Comparison of ENCODE assay signal across 8 cellular contexts in the genomic region with DNA sequence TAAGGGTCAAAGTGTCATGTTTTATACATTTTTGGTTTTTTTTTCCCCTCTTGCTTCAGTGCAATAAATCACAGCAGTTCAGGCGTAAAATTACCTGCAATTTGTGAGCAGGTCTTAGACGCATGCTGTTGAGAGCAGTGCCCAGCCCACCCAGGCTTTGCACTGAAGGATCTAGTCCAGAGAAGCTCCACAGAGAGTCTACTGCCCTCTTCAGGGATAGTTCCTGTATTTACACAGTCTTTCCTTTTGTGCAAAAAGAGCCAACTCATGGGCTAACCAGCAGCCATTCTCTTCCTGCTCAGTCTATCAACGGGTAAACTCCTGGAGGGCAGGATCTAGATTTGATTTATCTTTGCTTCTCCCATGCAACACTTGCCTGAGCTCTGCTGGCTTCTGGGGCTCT.
DNase-seq lines count a peak whose midpoint lies in the region; ATAC-seq and TF ChIP-seq lines count a peak whose summit lies in the region.

No MANE protein-coding gene starts in this region.

- peaks cover 35% of the 10 kb centered on the region for H3K4me1 Mint-ChIP-seq in CD14-positive monocyte
- no peaks in the 10 kb centered on the region for H3K4me1 Mint-ChIP-seq in CD4-positive, alpha-beta memory T cell

- CTCF ChIA-PET in HCT116 (lab: Charles Lee): interaction anchor here (1.0 to 1.7 kb wide), 2 partner anchors 190 to 413 kb away, joined by 3 to 5 read pairs; no protein-coding TSS in a partner anchor
- CTCF ChIA-PET in CD4-positive, alpha-beta memory T cell (lab: Charles Lee; ENCODE audit: partially characterized antibody): no interaction called here

- RAD21 ChIA-PET in HCT116 (lab: Charles Lee; ENCODE audit: low non-redundant PET in 1 of 2, low total read pairs in 2 of 2, uncharacterized antibody in 2 of 2, unreplicated experiment in 2 of 2): interaction anchor here in 1 of 2 experiments (1.2 kb wide), 1 partner anchor 190 kb away, joined by 3 read pairs; no protein-coding TSS in a partner anchor

- H4K20me1 ChIP-seq in HCT116 (ENCODE audit: insufficient read depth) (no peaks in the 10 kb centered on the region), SU-DHL-6 (ENCODE audit: low read depth, low read length) (no peaks in the 10 kb centered on the region)

- no peaks in the 10 kb centered on the region for H3K9me2 ChIP-seq in HCT116 (ENCODE audit: insufficient read depth)
- H3K9me2 ChIP-seq in SU-DHL-6 (replicated peaks; ENCODE audit: insufficient read depth, low read length): no peaks in the 10 kb centered on the region

- H3K9ac ChIP-seq in HCT116 (ENCODE audit: low read length): no peak overlapping the region
- H3K9ac ChIP-seq in SU-DHL-6 (ENCODE audit: low read length): no peak overlapping the region

- TF ChIP-seq RAD21 in HCT116 (IDR thresholded peaks at IDR 0.05; ENCODE audit: low read depth): peak; percentile 70

- H3F3A ChIP-seq in SU-DHL-6 (ENCODE audit: insufficient read depth): no peaks in the 10 kb centered on the region

- H3K27ac ChIP-seq in HCT116 (ENCODE audit: low read depth, low read length): no peak overlapping the region
- no peak overlapping the region for H3K27ac ChIP-seq in SU-DHL-6 (ENCODE audit: low read depth, low read length)
- no peak overlapping the region for H3K27ac ChIP-seq in CD4-positive, alpha-beta memory T cell (ENCODE audit: low read depth, low read length)

- H3K4me3 ChIP-seq in HCT116 (replicated peaks in 1 of 2; ENCODE audit: low read depth in 1 of 2, low read length in 2 of 2) (no peak overlapping the region), SU-DHL-6 (ENCODE audit: insufficient read depth, low read length, poor library complexity, severe bottlenecking) (no peak overlapping the region)
- no peak overlapping the region for H3K4me3 ChIP-seq in CD4-positive, alpha-beta memory T cell (ENCODE audit: low read length in 2 of 2)

- H3K4me2 ChIP-seq in HCT116 (ENCODE audit: low read length): no peak overlapping the region
- no peak overlapping the region for H3K4me2 ChIP-seq in SU-DHL-6 (ENCODE audit: low read depth, low read length, poor library complexity, severe bottlenecking)

- BruUV-seq in HCT116 (replicated peaks; lab: Mats Ljungman, UMichigan): no TSS peak

- H3K27ac Mint-ChIP-seq in CD14-positive monocyte: peak overlapping the region; percentile 64 to 95 (median 90)
- peak overlapping the region in 1 of 7 donors; percentile 49 for H3K27ac Mint-ChIP-seq in CD4-positive, alpha-beta memory T cell

- H3K9me3 ChIP-seq in HCT116 (ENCODE audit: control insufficient read depth in 1 of 2, insufficient read depth in 1 of 2, low read depth in 1 of 2, low read length in 2 of 2): no peaks in the 10 kb centered on the region
- H3K9me3 ChIP-seq in SU-DHL-6 (ENCODE audit: insufficient read depth, low read length): no peaks in the 10 kb centered on the region
- H3K9me3 ChIP-seq in CD4-positive, alpha-beta memory T cell (ENCODE audit: control insufficient read depth in 1 of 2, low read length in 2 of 2): no peaks in the 10 kb centered on the region

- TF ChIP-seq CTCF in CD14-positive monocyte (IDR thresholded peaks at IDR 0.05): peak; percentile 78
- TF ChIP-seq CTCF in HCT116 (IDR thresholded peaks at IDR 0.05 in 2 of 3, conservative IDR thresholded peaks at IDR 0.05 in 1 of 3; ENCODE audit: borderline replicate concordance in 1 of 3, insufficient read depth in 1 of 3, low read depth in 2 of 3, low read length in 2 of 3): peak; percentile 36 to 45 (median 40); a peak in 5 of 6 replicates
- TF ChIP-seq CTCF in SU-DHL-6 (IDR thresholded peaks at IDR 0.05; ENCODE audit: insufficient read depth, low read length, poor library complexity, severe bottlenecking): peak; percentile 19

- no peak overlapping the region for H3K4me3 Mint-ChIP-seq in CD14-positive monocyte
- H3K4me3 Mint-ChIP-seq in CD4-positive, alpha-beta memory T cell: no peak overlapping the region

- ATAC-seq in HCT116 (peak; percentile 71), HG03342 (IDR thresholded peaks at IDR 0.05; ENCODE audit: unreplicated experiment) (no peak), GM18511 (IDR thresholded peaks at IDR 0.05; ENCODE audit: unreplicated experiment) (no peak)

- H3K27me3 Mint-ChIP-seq in CD14-positive monocyte (ENCODE audit: low read depth in 3 of 3): peaks cover 0 to 3% (median 0%) of the 10 kb centered on the region in 3 donors
- H3K27me3 Mint-ChIP-seq in CD4-positive, alpha-beta memory T cell: peaks cover 3 to 4% of the 10 kb centered on the region in 2 donors

- H2AFZ ChIP-seq in HCT116 (ENCODE audit: low read depth, low read length, poor library complexity, severe bottlenecking) (no peak overlapping the region), SU-DHL-6 (ENCODE audit: low read depth, low read length, severe bottlenecking) (no peak overlapping the region)

- peaks cover 0 to 10% (median 0%) of the 10 kb centered on the region in 7 donors for H3K9me3 Mint-ChIP-seq in CD14-positive monocyte
- H3K9me3 Mint-ChIP-seq in CD4-positive, alpha-beta memory T cell: no peaks in the 10 kb centered on the region

- H3K36me3 ChIP-seq in HCT116 (ENCODE audit: control insufficient read depth in 1 of 2, insufficient read depth in 2 of 2, low read length in 2 of 2) (no peaks in the 10 kb centered on the region), SU-DHL-6 (ENCODE audit: low read length) (no peaks in the 10 kb centered on the region)
- H3K36me3 ChIP-seq in CD4-positive, alpha-beta memory T cell (ENCODE audit: insufficient read depth, low read length): no peaks in the 10 kb centered on the region

- H3K27me3 ChIP-seq in HCT116 (ENCODE audit: insufficient read depth, low read length) (no peaks in the 10 kb centered on the region), SU-DHL-6 (ENCODE audit: low read length) (no peaks in the 10 kb centered on the region)
- no peaks in the 10 kb centered on the region for H3K27me3 ChIP-seq in CD4-positive, alpha-beta memory T cell (ENCODE audit: insufficient read depth, low read length)

- intact Hi-C loops in CD14-positive monocyte (cut with micrococcal nuclease): loop anchor here (2.0 to 5.0 kb wide), 4 partner anchors 20 to 95 kb away; a partner anchor contains a TSS
- intact Hi-C loops in HCT116 (cut with micrococcal nuclease): loop anchor here (5.0 kb wide), 1 partner anchor 190 kb away; no protein-coding TSS in a partner anchor
- intact Hi-C loops in CD4-positive, alpha-beta memory T cell (cut with micrococcal nuclease): loop anchor here (1.0 kb wide), 1 partner anchor 191 kb away; no protein-coding TSS in a partner anchor

- POLR2A ChIA-PET in HCT116 (lab: Charles Lee): no interaction called here
- POLR2A ChIA-PET in CD4-positive, alpha-beta memory T cell (lab: Charles Lee; ENCODE audit: partially characterized antibody): no interaction called here

- no peak for TF ChIP-seq POLR2A in HCT116 (IDR thresholded peaks at IDR 0.05; ENCODE audit: borderline replicate concordance, extremely low read depth, insufficient read depth, insufficient read length)

- H3K4me1 ChIP-seq in HCT116 (ENCODE audit: control insufficient read depth in 1 of 2, insufficient read depth in 2 of 2, low read length in 2 of 2): peaks cover 0 to 4% of the 10 kb centered on the region in 2 experiments; a peak in 1 of 4 replicates
- H3K4me1 ChIP-seq in CD4-positive, alpha-beta memory T cell (ENCODE audit: insufficient read depth, low read length): no peaks in the 10 kb centered on the region

- H3K36me3 Mint-ChIP-seq in CD14-positive monocyte: peaks cover 0 to 4% of the 10 kb centered on the region in 2 donors
- no peaks in the 10 kb centered on the region for H3K36me3 Mint-ChIP-seq in CD4-positive, alpha-beta memory T cell

- H3K79me2 ChIP-seq in HCT116 (ENCODE audit: insufficient read depth, low read length) (no peaks in the 10 kb centered on the region), SU-DHL-6 (ENCODE audit: insufficient read depth, low read length) (no peaks in the 10 kb centered on the region)

- DNase-seq in CD14-positive monocyte (ENCODE audit: low spot score) (peak; percentile 51), HCT116 (ENCODE audit: low read depth, low spot score) (no peak), iPS-NIHi11 (ENCODE audit: low spot score) (peak; percentile 48)
- no peak for DNase-seq in activated CD4-positive, alpha-beta T cell treated with anti-CD3 and anti-CD28 coated beads for 48 hours
- no peak for DNase-seq in CD4-positive, alpha-beta memory T cell

TF ChIP-seq in HCT116, 20 proteins besides CTCF, POLR2A, EP300 and RAD21:
- TF ChIP-seq CBX3 (IDR thresholded peaks at IDR 0.05; ENCODE audit: low read depth): 0 out of 2 replicates have a peak, but pooled peaks have one; percentile 14
- no peak for TF ChIP-seq CEBPB (IDR thresholded peaks at IDR 0.05; ENCODE audit: low read depth)
- no peak for TF ChIP-seq EGR1 (IDR thresholded peaks at IDR 0.05; ENCODE audit: low read depth)
- TF ChIP-seq EZH2phosphoT487 (IDR thresholded peaks at IDR 0.05; ENCODE audit: borderline replicate concordance): no peak
- no peak for TF ChIP-seq ELF1 (IDR thresholded peaks at IDR 0.05; ENCODE audit: borderline replicate concordance, low read depth)
- TF ChIP-seq SIN3A (IDR thresholded peaks at IDR 0.05; ENCODE audit: low read depth): no peak
- TF ChIP-seq, protein P1, sequence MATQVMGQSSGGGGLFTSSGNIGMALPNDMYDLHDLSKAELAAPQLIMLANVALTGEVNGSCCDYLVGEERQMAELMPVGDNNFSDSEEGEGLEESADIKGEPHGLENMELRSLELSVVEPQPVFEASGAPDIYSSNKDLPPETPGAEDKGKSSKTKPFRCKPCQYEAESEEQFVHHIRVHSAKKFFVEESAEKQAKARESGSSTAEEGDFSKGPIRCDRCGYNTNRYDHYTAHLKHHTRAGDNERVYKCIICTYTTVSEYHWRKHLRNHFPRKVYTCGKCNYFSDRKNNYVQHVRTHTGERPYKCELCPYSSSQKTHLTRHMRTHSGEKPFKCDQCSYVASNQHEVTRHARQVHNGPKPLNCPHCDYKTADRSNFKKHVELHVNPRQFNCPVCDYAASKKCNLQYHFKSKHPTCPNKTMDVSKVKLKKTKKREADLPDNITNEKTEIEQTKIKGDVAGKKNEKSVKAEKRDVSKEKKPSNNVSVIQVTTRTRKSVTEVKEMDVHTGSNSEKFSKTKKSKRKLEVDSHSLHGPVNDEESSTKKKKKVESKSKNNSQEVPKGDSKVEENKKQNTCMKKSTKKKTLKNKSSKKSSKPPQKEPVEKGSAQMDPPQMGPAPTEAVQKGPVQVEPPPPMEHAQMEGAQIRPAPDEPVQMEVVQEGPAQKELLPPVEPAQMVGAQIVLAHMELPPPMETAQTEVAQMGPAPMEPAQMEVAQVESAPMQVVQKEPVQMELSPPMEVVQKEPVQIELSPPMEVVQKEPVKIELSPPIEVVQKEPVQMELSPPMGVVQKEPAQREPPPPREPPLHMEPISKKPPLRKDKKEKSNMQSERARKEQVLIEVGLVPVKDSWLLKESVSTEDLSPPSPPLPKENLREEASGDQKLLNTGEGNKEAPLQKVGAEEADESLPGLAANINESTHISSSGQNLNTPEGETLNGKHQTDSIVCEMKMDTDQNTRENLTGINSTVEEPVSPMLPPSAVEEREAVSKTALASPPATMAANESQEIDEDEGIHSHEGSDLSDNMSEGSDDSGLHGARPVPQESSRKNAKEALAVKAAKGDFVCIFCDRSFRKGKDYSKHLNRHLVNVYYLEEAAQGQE (IDR thresholded peaks at IDR 0.05; ENCODE audit: low read depth): no peak
- TF ChIP-seq JUND (IDR thresholded peaks at IDR 0.05): no peak

Comparison
In these comparisons a context has a peak if more than half of its experiments do, and no peak if none do; other contexts are left out.
1. DNase-seq: peak in CD14-positive monocyte (single experiment) and iPS-NIHi11 (single experiment); none in HCT116 (single experiment), activated CD4-positive, alpha-beta T cell treated with anti-CD3 and anti-CD28 coated beads for 48 hours (single experiment) and CD4-positive, alpha-beta memory T cell (0 of 5).
2. CTCF ChIP-seq: peak in every context shown above with its lines; median percentile 78 in CD14-positive monocyte; 40 in HCT116; 19 in SU-DHL-6.